16 cellular contexts compared by ENCODE assay signal in the genomic region with DNA sequence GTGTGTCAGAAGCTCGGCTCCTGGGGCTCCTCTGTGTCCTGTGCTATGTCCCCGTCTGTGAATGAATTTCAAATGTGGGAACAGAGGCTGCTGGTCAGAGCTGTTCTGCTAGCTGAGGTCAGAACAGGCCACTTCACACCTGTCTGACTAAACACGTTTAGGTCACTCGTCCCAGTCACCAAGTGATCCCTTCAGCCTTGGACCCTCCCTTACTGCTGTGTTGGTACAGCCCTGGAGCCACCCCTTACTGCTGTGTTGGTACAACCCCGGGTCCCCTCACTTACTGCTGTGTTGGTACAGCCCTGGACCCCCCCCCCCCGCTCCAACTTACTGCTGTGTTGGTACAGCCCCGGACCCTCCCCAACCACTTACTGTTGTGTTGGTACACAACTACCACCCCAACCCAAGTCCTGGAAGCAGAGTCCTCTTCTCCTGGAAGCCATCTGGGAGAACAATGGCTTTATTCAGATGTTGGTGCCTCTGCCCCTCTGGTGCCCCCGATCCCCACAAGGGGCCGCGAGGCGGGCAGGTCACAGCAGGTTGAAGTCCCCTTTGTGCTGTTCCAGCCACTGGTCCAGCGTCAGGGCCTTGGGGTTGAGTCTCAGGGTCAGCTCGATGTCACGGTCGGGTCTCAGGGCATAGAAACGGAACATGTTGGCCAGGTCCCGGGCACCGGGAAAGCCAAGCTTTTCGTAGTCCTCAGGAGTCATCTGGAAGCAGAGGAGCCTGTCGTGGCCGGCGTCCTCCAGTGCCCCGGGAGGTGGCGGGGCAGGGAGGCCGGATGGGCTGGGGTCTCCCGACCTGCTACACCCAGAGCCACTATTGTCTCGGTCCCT. TPM values are rescaled to one million over a fixed set of nuclear protein-coding genes. Genes with fewer than 3 reads are reported as not detected.
DNase-seq lines count a peak whose midpoint lies in the region; ATAC-seq and TF ChIP-seq lines count a peak whose summit lies in the region.
"Had no signal": no experiment of that assay in that cellular context is flagged by ENCODE, and none has a peak within 500 bp of the region (broad histone marks: within the 10 kb centered on the region; RNA-seq: fewer than 3 reads in every experiment).

No MANE protein-coding gene starts in this region.

- ATAC-seq in DND-41 (ENCODE audit: insufficient read depth, low read depth) (peak; percentile 50), sciatic nerve (no peak)

- H3K4me3 ChIP-seq in DND-41 (ENCODE audit: low read depth in 1 of 2, low read length in 2 of 2): no peak overlapping the region
- no peak overlapping the region for H3K4me3 ChIP-seq in NB4 (ENCODE audit: low read depth, low read length)
- H3K4me3 ChIP-seq in esophagus squamous epithelium: no peak overlapping the region
- H3K4me3 ChIP-seq: colonic mucosa, left ventricle myocardium inferior, MG63, prostate gland had no signal

- peaks cover 3% of the 10 kb centered on the region for H3K27me3 Mint-ChIP-seq in nephron progenitor cell (ENCODE audit: low read depth, poor library complexity)
- H3K27me3 Mint-ChIP-seq: activated CD4-positive, alpha-beta T cell treated with anti-CD3 and anti-CD28 coated beads, Interleukin-2, amount 10 ng/mL, durations not matched to agents 24 days and 14 days; activated naive CD4-positive, alpha-beta T cell treated with anti-CD3 and anti-CD28 coated beads, Interleukin-2, amount 50 U/mL, for 24 hours had no signal

- DNase-seq in DND-41 (no peak), NB4 (ENCODE audit: low read depth) (peak; percentile 20), cerebellar cortex (ENCODE audit: low spot score) (peak; percentile 43), nephron progenitor cell (peak; percentile 23), sciatic nerve (ENCODE audit: low spot score) (no peak), esophagus squamous epithelium (lab: John Stamatoyannopoulos, UW) (no peak), NCI-H128 (lab: John Stamatoyannopoulos, UW; ENCODE audit: unreplicated experiment) (no peak), GDM1 (lab: John Stamatoyannopoulos, UW) (no peak)
- DNase-seq: activated CD4-positive, alpha-beta T cell treated with anti-CD3 and anti-CD28 coated beads, Interleukin-2, amount 10 ng/mL, durations not matched to agents 24 days and 14 days; Caco-2; colonic mucosa; left ventricle myocardium inferior; MG63; stimulated activated CD4-positive, alpha-beta T cell treated with anti-CD3 and anti-CD28 coated beads, Interleukin-4, amount 100 ng/mL, for 1 hour had no signal

- WGBS in esophagus squamous epithelium, 2 donors: 71 to 81% methylated on average over 12 to 18 of the region's 27 CpGs

- H3K36me3 ChIP-seq in DND-41 (ENCODE audit: insufficient read depth, low read length) (peaks cover 68% of the 10 kb centered on the region), esophagus squamous epithelium (peaks cover 0 to 100% (median 11%) of the 10 kb centered on the region in 3 donors)

- intact Hi-C loops in sciatic nerve (cut with DNase I) (no loop called here), esophagus squamous epithelium (cut with DNase I) (no loop called here)

- H3K27ac ChIP-seq in DND-41 (ENCODE audit: low read length): no peak overlapping the region
- H3K27ac ChIP-seq in esophagus squamous epithelium: no peak overlapping the region
- H3K27ac ChIP-seq: colonic mucosa, left ventricle myocardium inferior, prostate gland had no signal

- TF ChIP-seq POLR2A in NB4 (IDR thresholded peaks at IDR 0.05; ENCODE audit: extremely low read depth, insufficient read length): no peak
- TF ChIP-seq POLR2A in esophagus squamous epithelium (IDR thresholded peaks at IDR 0.05): no peak

- no peak overlapping the region for H3K9ac ChIP-seq in DND-41 (ENCODE audit: low read depth, low read length)

- H2AFZ ChIP-seq in DND-41 (ENCODE audit: low read depth, low read length): no peak overlapping the region

- no peaks in the 10 kb centered on the region for H3K79me2 ChIP-seq in DND-41 (ENCODE audit: insufficient read depth, low read length)

- H3K4me2 ChIP-seq in DND-41 (ENCODE audit: insufficient read depth, low read length): no peak overlapping the region

- H3K36me3 Mint-ChIP-seq in nephron progenitor cell (ENCODE audit: low read depth): peaks cover 41% of the 10 kb centered on the region

- H3K9me3 ChIP-seq in DND-41 (ENCODE audit: insufficient read depth, low read length, severe bottlenecking) (no peaks in the 10 kb centered on the region), esophagus squamous epithelium (no peaks in the 10 kb centered on the region)
- H3K9me3 ChIP-seq: Caco-2, colonic mucosa, left ventricle myocardium inferior, MG63, prostate gland had no signal

- H3K27ac Mint-ChIP-seq in nephron progenitor cell: peak overlapping the region; percentile 95
- H3K27ac Mint-ChIP-seq: activated CD4-positive, alpha-beta T cell treated with anti-CD3 and anti-CD28 coated beads, Interleukin-2, amount 10 ng/mL, durations not matched to agents 24 days and 14 days; activated naive CD4-positive, alpha-beta T cell treated with anti-CD3 and anti-CD28 coated beads, Interleukin-2, amount 50 U/mL, for 24 hours had no signal

- TF ChIP-seq CTCF in DND-41 (IDR thresholded peaks at IDR 0.05; ENCODE audit: borderline replicate concordance, extremely low read depth, low read length, poor library complexity, severe bottlenecking): no peak
- TF ChIP-seq CTCF in NB4 (IDR thresholded peaks at IDR 0.05; ENCODE audit: low read depth, low read length): no peak
- no peak for TF ChIP-seq CTCF in nephron progenitor cell (IDR thresholded peaks at IDR 0.05)
- no peak for TF ChIP-seq CTCF in esophagus squamous epithelium (IDR thresholded peaks at IDR 0.05)

- H3K4me3 Mint-ChIP-seq in nephron progenitor cell: no peak overlapping the region
- H3K4me3 Mint-ChIP-seq: activated CD4-positive, alpha-beta T cell treated with anti-CD3 and anti-CD28 coated beads, Interleukin-2, amount 10 ng/mL, durations not matched to agents 24 days and 14 days; activated naive CD4-positive, alpha-beta T cell treated with anti-CD3 and anti-CD28 coated beads, Interleukin-2, amount 50 U/mL, for 24 hours had no signal

- H3K27me3 ChIP-seq in DND-41 (ENCODE audit: insufficient read depth, low read length, poor library complexity) (no peaks in the 10 kb centered on the region), esophagus squamous epithelium (no peaks in the 10 kb centered on the region)
- H3K27me3 ChIP-seq: colonic mucosa, MG63 had no signal

- H3K4me1 ChIP-seq in DND-41 (ENCODE audit: insufficient read depth, low read length): no peaks in the 10 kb centered on the region
- peaks cover 0 to 10% (median 4%) of the 10 kb centered on the region in 3 donors for H3K4me1 ChIP-seq in esophagus squamous epithelium
- H3K4me1 ChIP-seq: colonic mucosa, prostate gland had no signal

- H4K20me1 ChIP-seq in DND-41 (ENCODE audit: insufficient read depth, low read length): peaks cover 10% of the 10 kb centered on the region

- peaks cover 11% of the 10 kb centered on the region for H3K4me1 Mint-ChIP-seq in nephron progenitor cell

- no peaks in the 10 kb centered on the region for H3K9me3 Mint-ChIP-seq in nephron progenitor cell
- H3K9me3 Mint-ChIP-seq: activated CD4-positive, alpha-beta T cell treated with anti-CD3 and anti-CD28 coated beads, Interleukin-2, amount 10 ng/mL, durations not matched to agents 24 days and 14 days; activated naive CD4-positive, alpha-beta T cell treated with anti-CD3 and anti-CD28 coated beads, Interleukin-2, amount 50 U/mL, for 24 hours had no signal

RNA-seq across cellular contexts. Expression of a gene that starts 13.0 kb away (rescaled TPM):
- total RNA-seq in sciatic nerve (32.8 TPM), esophagus squamous epithelium (10 to 100 TPM; 25.4 to 55.5 (median 34.9) TPM)

RNA-seq across cellular contexts. Expression of a gene that starts 14.7 kb away (rescaled TPM):
- total RNA-seq in sciatic nerve: 26.3 TPM
- 10 to 100 TPM; 46.9 to 94.0 (median 75.0) TPM for total RNA-seq in esophagus squamous epithelium

RNA-seq across cellular contexts. Expression of a gene that starts 35.8 kb away (rescaled TPM):
- total RNA-seq in sciatic nerve (27.8 TPM), esophagus squamous epithelium (10 to 100 TPM; 45.2 to 59.1 (median 49.1) TPM)

RNA-seq across cellular contexts. Expression of a gene that starts 45.1 kb away (rescaled TPM):
- 51.5 TPM for total RNA-seq in sciatic nerve
- 10 to 100 TPM; 15.8 to 25.9 (median 17.8) TPM for total RNA-seq in esophagus squamous epithelium

Comparison
In these comparisons a context has a peak if more than half of its experiments do, and no peak if none do; other contexts are left out.
1. DNase-seq: peak in NB4 (single experiment), cerebellar cortex (single experiment) and nephron progenitor cell (single experiment); none in DND-41 (single experiment), sciatic nerve (single experiment), esophagus squamous epithelium (single experiment), NCI-H128 (single experiment) and GDM1 (single experiment).